In the genomic region with DNA sequence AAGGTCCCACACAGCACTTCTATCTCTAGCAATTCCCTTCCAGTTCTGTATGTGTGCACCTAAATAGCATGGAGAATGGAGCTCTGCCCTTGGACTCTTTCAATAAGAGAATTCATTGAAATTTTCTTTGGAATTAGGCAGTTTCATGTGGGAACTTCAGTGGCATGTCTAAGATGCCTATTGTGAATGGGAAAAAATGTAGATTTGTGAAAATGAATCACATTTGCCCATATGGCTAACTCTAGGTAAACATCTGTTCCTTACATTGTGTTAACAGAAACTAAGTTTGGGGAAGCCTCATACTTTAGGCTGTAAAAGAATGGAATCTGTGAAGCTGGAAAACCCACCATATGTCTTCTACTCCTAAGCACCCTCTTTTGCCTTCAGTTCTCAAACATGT, we compare ENCODE assay signal across 8 cellular contexts.
"Had no signal": no experiment of that assay in that cellular context is flagged by ENCODE, and none has a peak within 500 bp of the region (broad histone marks: within the 10 kb centered on the region; RNA-seq: fewer than 3 reads in every experiment).

No MANE protein-coding gene starts in this region.

- H3K4me2 ChIP-seq: GM23338, KMS-11 had no signal

- DNase-seq: H9, HCEC 1CT, KBM-7 had no signal

- H3K9me3 Mint-ChIP-seq: GM23338, H9 had no signal

- H2AFZ ChIP-seq: GM23338 had no signal

- H3K27ac ChIP-seq: HL-60, KMS-11 had no signal

- H3K27me3 Mint-ChIP-seq: IgD-negative memory B cell had no signal

- ATAC-seq: GM23338, HepG2 had no signal

- H3K9ac ChIP-seq: KMS-11 had no signal

- H3K4me3 Mint-ChIP-seq: GM23338, H9, IgD-negative memory B cell had no signal

- H3K4me3 ChIP-seq: GM23338 had no signal

- H3K27ac Mint-ChIP-seq: GM23338, H9, IgD-negative memory B cell had no signal

- H3K4me1 Mint-ChIP-seq: GM23338, H9, IgD-negative memory B cell had no signal
